ENCODE assay signal across 20 cellular contexts in genomic region chr5:85533324-85533723, GRCh38.
"Had no signal": no experiment of that assay in that cellular context is flagged by ENCODE, and none has a peak within 500 bp of the region (broad histone marks: within the 10 kb centered on the region; RNA-seq: fewer than 3 reads in every experiment).

No MANE protein-coding gene starts in this region.

- H3K4me1 Mint-ChIP-seq: activated CD4-positive, alpha-beta T cell treated with anti-CD3 and anti-CD28 coated beads, Interleukin-2, amount 10 ng/mL, durations not matched to agents 24 days and 14 days; activated naive CD8-positive, alpha-beta T cell treated with anti-CD3 and anti-CD28 coated beads, Interleukin-2, amount 10 ng/mL, durations not matched to agents 7 days and 5 days; mesothelial cell of epicardium; neural crest cell; stimulated activated effector memory CD8-positive, alpha-beta T cell treated with anti-CD3 and anti-CD28 coated beads, Interleukin-12 subunit alpha, Interleukin-12 subunit beta, amount 100 ng/mL, for 72 hours had no signal

- H3K9me3 Mint-ChIP-seq: activated CD4-positive, alpha-beta T cell treated with anti-CD3 and anti-CD28 coated beads, Interleukin-2, amount 10 ng/mL, durations not matched to agents 24 days and 14 days; activated naive CD8-positive, alpha-beta T cell treated with anti-CD3 and anti-CD28 coated beads, Interleukin-2, amount 10 ng/mL, durations not matched to agents 7 days and 5 days; activated T-cell treated with anti-CD3 and anti-CD28 coated beads, Interleukin-2, amount 50 U/mL, for 24 hours; activated T-helper 2 cell treated with anti-CD3 and anti-CD28 coated beads, Interferon-gamma antibody, Interleukin-2, Interleukin-4, amounts not matched to agents 10 μg/mL and 5 μg/mL and 100 μg/mL, durations not matched to agents 14 hours and 24 hours and 36 hours; mesothelial cell of epicardium; neural crest cell; T-helper 1 cell treated with Interleukin-12 subunit alpha and Interleukin-12 subunit beta and Interleukin-4 antibody, amounts not matched to agents 30 μg/mL and 1 μg/mL, for 36 hours had no signal

- H3K4me2 ChIP-seq: hepatocyte had no signal

- H3K27me3 ChIP-seq: hepatocyte, stomach, testis, upper lobe of left lung had no signal

- H3K4me3 Mint-ChIP-seq: activated CD4-positive, alpha-beta T cell treated with anti-CD3 and anti-CD28 coated beads, Interleukin-2, amount 10 ng/mL, durations not matched to agents 24 days and 14 days; activated CD8-positive, alpha-beta T cell treated with anti-CD3 and anti-CD28 coated beads, Interleukin-2, amount 10 ng/mL, durations not matched to agents 7 days and 5 days; activated naive CD8-positive, alpha-beta T cell treated with anti-CD3 and anti-CD28 coated beads, Interleukin-2, amount 10 ng/mL, durations not matched to agents 7 days and 5 days; activated T-cell treated with anti-CD3 and anti-CD28 coated beads, Interleukin-2, amount 50 U/mL, for 24 hours; mesothelial cell of epicardium; neural crest cell; stimulated activated effector memory CD8-positive, alpha-beta T cell treated with anti-CD3 and anti-CD28 coated beads, Interleukin-12 subunit alpha, Interleukin-12 subunit beta, amount 100 ng/mL, for 72 hours; T-helper 1 cell treated with Interleukin-12 subunit alpha and Interleukin-12 subunit beta and Interleukin-4 antibody, amounts not matched to agents 30 μg/mL and 1 μg/mL, for 36 hours had no signal

- H2AFZ ChIP-seq: hepatocyte had no signal

- H3K36me3 ChIP-seq: prostate gland, stomach, upper lobe of left lung had no signal

- H3K36me3 Mint-ChIP-seq: activated naive CD8-positive, alpha-beta T cell treated with anti-CD3 and anti-CD28 coated beads, Interleukin-2, amount 10 ng/mL, durations not matched to agents 7 days and 5 days; mesothelial cell of epicardium; stimulated activated effector memory CD8-positive, alpha-beta T cell treated with anti-CD3 and anti-CD28 coated beads, Interleukin-12 subunit alpha, Interleukin-12 subunit beta, amount 100 ng/mL, for 72 hours had no signal

- H3K4me3 ChIP-seq: hepatocyte, prostate gland, stomach, testis, upper lobe of left lung had no signal

- H3K27me3 Mint-ChIP-seq: activated CD4-positive, alpha-beta T cell treated with anti-CD3 and anti-CD28 coated beads, Interleukin-2, amount 10 ng/mL, durations not matched to agents 24 days and 14 days; activated naive CD8-positive, alpha-beta T cell treated with anti-CD3 and anti-CD28 coated beads, Interleukin-2, amount 10 ng/mL, durations not matched to agents 7 days and 5 days; activated T-cell treated with anti-CD3 and anti-CD28 coated beads, Interleukin-2, amount 50 U/mL, for 24 hours had no signal

- H3K4me1 ChIP-seq: prostate gland, stomach, testis, upper lobe of left lung had no signal

- H3K9me3 ChIP-seq: prostate gland, stomach, testis, upper lobe of left lung had no signal

- DNase-seq: activated CD4-positive, alpha-beta T cell treated with anti-CD3 and anti-CD28 coated beads, Interleukin-2, amount 10 ng/mL, durations not matched to agents 24 days and 14 days; activated CD8-positive, alpha-beta T cell treated with anti-CD3 and anti-CD28 coated beads, Interleukin-2, amount 10 ng/mL, durations not matched to agents 7 days and 5 days; activated naive CD4-positive, alpha-beta T cell treated with Interleukin-2 at 50 U/mL for 16 hours; activated naive CD8-positive, alpha-beta T cell treated with anti-CD3 and anti-CD28 coated beads, Interleukin-2, amount 10 ng/mL, durations not matched to agents 7 days and 5 days; activated T-cell treated with anti-CD3 and anti-CD28 coated beads, Interleukin-2, amount 50 U/mL, for 24 hours; dermis blood vessel endothelial cell; effector memory CD4-positive, alpha-beta T cell; foreskin fibroblast; stimulated activated CD4-positive, alpha-beta T cell treated with anti-CD3 and anti-CD28 coated beads, Interleukin-4, amount 100 ng/mL, for 24 hours; stomach; testis; upper lobe of left lung had no signal

- H3K27ac Mint-ChIP-seq: activated CD4-positive, alpha-beta T cell treated with anti-CD3 and anti-CD28 coated beads, Interleukin-2, amount 10 ng/mL, durations not matched to agents 24 days and 14 days; activated CD8-positive, alpha-beta T cell treated with anti-CD3 and anti-CD28 coated beads, Interleukin-2, amount 10 ng/mL, durations not matched to agents 7 days and 5 days; activated naive CD8-positive, alpha-beta T cell treated with anti-CD3 and anti-CD28 coated beads, Interleukin-2, amount 10 ng/mL, durations not matched to agents 7 days and 5 days; activated T-cell treated with anti-CD3 and anti-CD28 coated beads, Interleukin-2, amount 50 U/mL, for 24 hours; activated T-helper 2 cell treated with anti-CD3 and anti-CD28 coated beads, Interferon-gamma antibody, Interleukin-2, Interleukin-4, amounts not matched to agents 10 μg/mL and 5 μg/mL and 100 μg/mL, durations not matched to agents 14 hours and 24 hours and 36 hours; mesothelial cell of epicardium; stimulated activated effector memory CD8-positive, alpha-beta T cell treated with anti-CD3 and anti-CD28 coated beads, Interleukin-12 subunit alpha, Interleukin-12 subunit beta, amount 100 ng/mL, for 72 hours; T-helper 1 cell treated with Interleukin-12 subunit alpha and Interleukin-12 subunit beta and Interleukin-4 antibody, amounts not matched to agents 30 μg/mL and 1 μg/mL, for 36 hours had no signal

- H3K27ac ChIP-seq: hepatocyte, prostate gland, stomach, testis, upper lobe of left lung had no signal

- ATAC-seq: activated CD8-positive, alpha-beta T cell treated with anti-CD3 and anti-CD28 coated beads, Interleukin-2, amount 10 ng/mL, durations not matched to agents 7 days and 5 days; sciatic nerve; stimulated activated effector memory CD8-positive, alpha-beta T cell treated with anti-CD3 and anti-CD28 coated beads, Interleukin-12 subunit alpha, Interleukin-12 subunit beta, amount 100 ng/mL, for 72 hours had no signal
